In the genomic region with DNA sequence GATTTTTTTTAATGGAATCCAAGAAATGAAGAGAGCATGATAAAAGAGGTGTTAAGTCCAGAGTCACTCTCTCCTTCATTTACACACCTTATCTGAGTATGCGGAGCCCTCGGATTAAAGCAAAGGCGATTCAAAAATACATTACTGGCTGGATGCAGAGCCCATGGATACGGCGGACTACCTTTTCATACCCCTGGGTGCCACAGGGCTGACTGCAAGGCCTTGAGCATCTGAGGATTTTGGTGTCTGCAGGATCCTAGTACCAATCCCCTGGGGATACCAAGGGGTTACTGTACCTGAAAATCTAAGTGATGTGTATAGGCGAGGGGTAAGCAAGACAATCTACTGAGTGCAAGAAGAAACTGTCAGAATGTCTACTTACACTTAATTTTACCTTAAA, we compare ENCODE assay signal across 16 cellular contexts. TPM values are rescaled to one million over a fixed set of nuclear protein-coding genes. Genes with fewer than 3 reads are reported as not detected.
DNase-seq lines count a peak whose midpoint lies in the region; ATAC-seq and TF ChIP-seq lines count a peak whose summit lies in the region.
"Had no signal": no experiment of that assay in that cellular context is flagged by ENCODE, and none has a peak within 500 bp of the region (broad histone marks: within the 10 kb centered on the region; RNA-seq: fewer than 3 reads in every experiment).

No MANE protein-coding gene starts in this region.

- H3K36me3 Mint-ChIP-seq in CD4-positive, CD25-positive, alpha-beta regulatory T cell = no peaks in the 10 kb centered on the region
- H3K36me3 Mint-ChIP-seq in activated B cell treated with CpG ODN at 0.5 μM for 24 hours (ENCODE audit: low read depth) (peaks cover 7% of the 10 kb centered on the region), memory B cell (peaks cover 8% of the 10 kb centered on the region)

- no peaks in the 10 kb centered on the region for H3K9me3 ChIP-seq in CD4-positive, CD25-positive, alpha-beta regulatory T cell (ENCODE audit: control insufficient read depth in 2 of 2, low read length in 2 of 2)
- H3K9me3 ChIP-seq: left ventricle myocardium inferior, MG63, suprapubic skin had no signal

- TF ChIP-seq CTCF in activated B cell treated with CpG ODN at 0.5 μM for 24 hours (IDR thresholded peaks at IDR 0.05) = no peak
- no peak for TF ChIP-seq CTCF in foreskin fibroblast (IDR thresholded peaks at IDR 0.05; ENCODE audit: low read depth, low read length)

- peaks cover 75% of the 10 kb centered on the region for H3K4me1 ChIP-seq in CD4-positive, CD25-positive, alpha-beta regulatory T cell (ENCODE audit: control insufficient read depth, insufficient read depth, low read length, poor library complexity, severe bottlenecking)

- peak overlapping the region; percentile 66 for H3K27ac ChIP-seq in CD4-positive, CD25-positive, alpha-beta regulatory T cell (ENCODE audit: insufficient read depth, low read length, poor library complexity, severe bottlenecking)
- H3K27ac ChIP-seq: left ventricle myocardium inferior, SK-N-MC, suprapubic skin had no signal

- no peaks in the 10 kb centered on the region for H3K27me3 ChIP-seq in CD4-positive, CD25-positive, alpha-beta regulatory T cell (ENCODE audit: control insufficient read depth, insufficient read depth, low read length)
- H3K27me3 ChIP-seq: MG63, suprapubic skin had no signal

- peaks cover 6% of the 10 kb centered on the region for H3K36me3 ChIP-seq in CD4-positive, CD25-positive, alpha-beta regulatory T cell (ENCODE audit: control insufficient read depth, insufficient read depth, low read length)
- H3K36me3 ChIP-seq: left ventricle myocardium inferior, MG63, suprapubic skin had no signal

- peak overlapping the region; percentile 67 for H3K4me3 ChIP-seq in CD4-positive, CD25-positive, alpha-beta regulatory T cell (ENCODE audit: low read depth, low read length)
- H3K4me3 ChIP-seq in GM08714 (ENCODE audit: low read length) = peak overlapping the region; percentile 5; the same call in 1 of the 2 replicates
- H3K4me3 ChIP-seq in foreskin fibroblast (ENCODE audit: low read depth in 1 of 2, low read length in 2 of 2) = no peak overlapping the region
- H3K4me3 ChIP-seq: GM23338, left ventricle myocardium inferior, MG63, SK-N-MC, suprapubic skin had no signal

- H3K4me1 Mint-ChIP-seq in CD4-positive, CD25-positive, alpha-beta regulatory T cell = peaks cover 58 to 93% (median 69%) of the 10 kb centered on the region in 4 donors
- H3K4me1 Mint-ChIP-seq in activated B cell treated with CpG ODN at 0.5 μM for 24 hours (peaks cover 74% of the 10 kb centered on the region), memory B cell (peaks cover 56% of the 10 kb centered on the region)

- POLR2A ChIA-PET in activated B cell treated with CpG ODN at 0.5 μM for 24 hours (lab: Charles Lee) = interaction anchor here (0.6 to 1.1 kb wide), 3 partner anchors 10 to 257 kb away, joined by 3 to 6 read pairs (median 3); no protein-coding TSS in a partner anchor

- H3K4me3 Mint-ChIP-seq in CD4-positive, CD25-positive, alpha-beta regulatory T cell = peak overlapping the region; percentile 2 to 84 (median 70)
- H3K4me3 Mint-ChIP-seq in activated B cell treated with CpG ODN at 0.5 μM for 24 hours (no peak overlapping the region), memory B cell (no peak overlapping the region)
- H3K4me3 Mint-ChIP-seq: GM23338 had no signal

- H3K9me3 Mint-ChIP-seq in CD4-positive, CD25-positive, alpha-beta regulatory T cell = no peaks in the 10 kb centered on the region
- H3K9me3 Mint-ChIP-seq in activated B cell treated with CpG ODN at 0.5 μM for 24 hours (no peaks in the 10 kb centered on the region), memory B cell (no peaks in the 10 kb centered on the region)

- no peak for DNase-seq in CD4-positive, CD25-positive, alpha-beta regulatory T cell
- DNase-seq in activated B cell treated with CpG ODN at 0.5 μM for 24 hours (no peak), memory B cell (ENCODE audit: low spot score in 2 of 2) (no peak), NCI-H446 treated with DMSO at 0.1 percent for 48 hours (lab: John Stamatoyannopoulos, UW) (no peak), foreskin fibroblast (no peak)
- DNase-seq: aorta, DMS153, left ventricle myocardium inferior, MG63, NCI-H187, NCI-H510A treated with DMSO at 0.1 percent for 48 hours had no signal

- no peak for ATAC-seq in CD4-positive, CD25-positive, alpha-beta regulatory T cell (ENCODE audit: low read depth in 2 of 2)
- ATAC-seq in activated B cell treated with CpG ODN at 0.5 μM for 24 hours (ENCODE audit: low read depth) = no peak
- no peak for ATAC-seq in memory B cell (ENCODE audit: low read depth)
- no peak for ATAC-seq in GM19035 (IDR thresholded peaks at IDR 0.05; ENCODE audit: unreplicated experiment)
- ATAC-seq: GM23338 had no signal

- CTCF ChIA-PET in activated B cell treated with CpG ODN at 0.5 μM for 24 hours (lab: Charles Lee) = no interaction called here

- peak overlapping the region; percentile 83 to 94 (median 94) for H3K27ac Mint-ChIP-seq in CD4-positive, CD25-positive, alpha-beta regulatory T cell
- peak overlapping the region; percentile 69 for H3K27ac Mint-ChIP-seq in activated B cell treated with CpG ODN at 0.5 μM for 24 hours
- peak overlapping the region; percentile 82 for H3K27ac Mint-ChIP-seq in memory B cell
- H3K27ac Mint-ChIP-seq: GM23338 had no signal

- no peaks in the 10 kb centered on the region for H3K27me3 Mint-ChIP-seq in CD4-positive, CD25-positive, alpha-beta regulatory T cell
- H3K27me3 Mint-ChIP-seq in activated B cell treated with CpG ODN at 0.5 μM for 24 hours (no peaks in the 10 kb centered on the region), memory B cell (no peaks in the 10 kb centered on the region)

- intact Hi-C loops in activated B cell treated with CpG ODN at 0.5 μM for 24 hours (cut with micrococcal nuclease) = loop anchor here (1.0 kb wide), 1 partner anchor 7 kb away; no protein-coding TSS in a partner anchor

RNA-seq across cellular contexts. Expression of gene PIP4K2A, which starts 20.5 kb away (rescaled TPM):
- total RNA-seq in CD4-positive, CD25-positive, alpha-beta regulatory T cell = 156 TPM
- 10 to 100 TPM; 41.3 to 68.8 (median 49.1) TPM for polyA plus RNA-seq in CD4-positive, CD25-positive, alpha-beta regulatory T cell
- 94.6 and 102 TPM in 2 replicates for total RNA-seq in activated B cell treated with CpG ODN at 0.5 μM for 24 hours

Comparison
In these comparisons a context has a peak if more than half of its experiments do, and no peak if none do; other contexts are left out.
1. H3K4me3 ChIP-seq: peak in CD4-positive, CD25-positive, alpha-beta regulatory T cell (single experiment) and GM08714 (single experiment); none in foreskin fibroblast (0 of 2).
2. H3K4me3 Mint-ChIP-seq: peak in CD4-positive, CD25-positive, alpha-beta regulatory T cell (4 of 4); none in activated B cell treated with CpG ODN at 0.5 μM for 24 hours (single experiment) and memory B cell (single experiment).
3. Peak in every context shown above with its lines, with median percentiles within 50 percentile points of each other: H3K27ac Mint-ChIP-seq.